27 cellular contexts compared by ENCODE assay signal in the genomic region with DNA sequence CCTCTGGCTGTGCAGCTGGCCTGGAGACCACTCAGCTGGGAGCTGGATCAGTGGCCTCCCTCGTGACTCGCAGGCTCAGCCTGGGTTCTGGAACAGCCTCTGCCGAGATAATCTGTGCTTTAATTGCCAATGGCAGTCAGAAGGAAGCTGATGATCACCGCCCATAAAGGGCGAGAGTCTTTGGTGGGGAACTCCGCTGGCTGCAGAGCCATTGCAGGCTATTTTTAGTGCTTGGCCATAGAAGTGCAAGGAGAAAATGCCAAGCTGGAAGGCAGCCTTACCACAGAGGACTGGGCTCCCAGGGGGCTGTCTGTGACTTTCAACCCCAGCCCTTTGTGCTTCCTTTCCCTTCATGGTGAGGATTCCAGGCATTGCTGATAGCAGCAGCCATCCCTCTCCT.
DNase-seq lines count a peak whose midpoint lies in the region; ATAC-seq and TF ChIP-seq lines count a peak whose summit lies in the region.
"Had no signal": no experiment of that assay in that cellular context is flagged by ENCODE, and none has a peak within 500 bp of the region (broad histone marks: within the 10 kb centered on the region; RNA-seq: fewer than 3 reads in every experiment).

No MANE protein-coding gene starts in this region.

- no peak overlapping the region for H3K4me2 ChIP-seq in neural progenitor cell

- H3K27me3 ChIP-seq in cardiac muscle cell (no peaks in the 10 kb centered on the region), neural progenitor cell (no peaks in the 10 kb centered on the region)
- H3K27me3 ChIP-seq: foreskin keratinocyte, SJSA1 had no signal

- ATAC-seq in activated CD4-positive, alpha-beta T cell treated with anti-CD3 and anti-CD28 coated beads for 36 hours = no peak
- ATAC-seq: activated CD8-positive, alpha-beta memory T cell treated with anti-CD3 and anti-CD28 coated beads, Interleukin-2, amount 10 ng/mL, durations not matched to agents 7 days and 5 days; activated T-helper 17 cell treated with anti-CD3 and anti-CD28 coated beads, Interleukin-2, amount 50 U/mL, for 72 hours; foreskin keratinocyte; natural killer cell treated with Interleukin-12 subunit alpha and Interleukin-12 subunit beta and Interleukin-15 and Interleukin-18, amount 100 ng/mL, for 72 hours; T-helper 17 cell had no signal

- H3K4me3 ChIP-seq in cardiac muscle cell (no peak overlapping the region), neural progenitor cell (no peak overlapping the region)
- H3K4me3 ChIP-seq: SJSA1, spleen had no signal

- peak; percentile 2 for DNase-seq in NCI-H2227 (lab: John Stamatoyannopoulos, UW; ENCODE audit: unreplicated experiment)
- no peak for DNase-seq in NCI-H2227 treated with DMSO at 0.1 percent for 48 hours (lab: John Stamatoyannopoulos, UW)
- DNase-seq in cardiac muscle cell (ENCODE audit: low read depth in 1 of 2, low spot score in 1 of 2) = peak; percentile 45 to 46
- no peak for DNase-seq in neural progenitor cell (ENCODE audit: low spot score)
- no peak for DNase-seq in pons (ENCODE audit: low spot score)
- DNase-seq in activated T-helper 1 cell treated with anti-CD3 and anti-CD28 coated beads, Interleukin-12 subunit alpha, Interleukin-12 subunit beta, Interleukin-2, Interleukin-4 antibody, amounts not matched to agents 30 ng/mL and 10 ng/mL and 1 ng/mL, durations not matched to agents 14 hours and 24 hours and 36 hours (ENCODE audit: low spot score) = no peak
- DNase-seq in activated CD4-positive, alpha-beta T cell treated with anti-CD3 and anti-CD28 coated beads for 36 hours = no peak
- DNase-seq in SIG-M5 (lab: John Stamatoyannopoulos, UW) = no peak
- DNase-seq: activated CD4-positive, alpha-beta T cell treated with anti-CD3 and anti-CD28 coated beads, Interleukin-2, amount 10 ng/mL, durations not matched to agents 24 days and 14 days; activated CD8-positive, alpha-beta memory T cell treated with anti-CD3 and anti-CD28 coated beads, Interleukin-2, amount 10 ng/mL, durations not matched to agents 7 days and 5 days; activated naive CD8-positive, alpha-beta T cell treated with anti-CD3 and anti-CD28 coated beads for 36 hours; Calu3; foreskin keratinocyte; mesenchymal stem cell; NCI-H1694; NCI-H82; spleen; stimulated activated CD4-positive, alpha-beta T cell treated with anti-CD3 and anti-CD28 coated beads, Interleukin-4, amount 100 ng/mL, for 24 hours; T-helper 17 cell; trophoblast cell had no signal

- no peak overlapping the region for H3K4me3 Mint-ChIP-seq in neural progenitor cell
- H3K4me3 Mint-ChIP-seq in activated T-helper 1 cell treated with anti-CD3 and anti-CD28 coated beads, Interleukin-12 subunit alpha, Interleukin-12 subunit beta, Interleukin-2, Interleukin-4 antibody, amounts not matched to agents 30 ng/mL and 10 ng/mL and 1 ng/mL, durations not matched to agents 14 hours and 24 hours and 36 hours = no peak overlapping the region
- H3K4me3 Mint-ChIP-seq in activated CD4-positive, alpha-beta T cell treated with anti-CD3 and anti-CD28 coated beads for 36 hours = no peak overlapping the region
- H3K4me3 Mint-ChIP-seq: activated CD4-positive, alpha-beta T cell treated with anti-CD3 and anti-CD28 coated beads, Interleukin-2, amount 10 ng/mL, durations not matched to agents 24 days and 14 days; activated CD8-positive, alpha-beta memory T cell treated with anti-CD3 and anti-CD28 coated beads, Interleukin-2, amount 10 ng/mL, durations not matched to agents 7 days and 5 days; activated naive CD8-positive, alpha-beta T cell treated with anti-CD3 and anti-CD28 coated beads for 36 hours; activated T-helper 17 cell treated with anti-CD3 and anti-CD28 coated beads, Interleukin-2, amount 50 U/mL, for 72 hours; B cell; natural killer cell treated with Interleukin-12 subunit alpha and Interleukin-12 subunit beta and Interleukin-15 and Interleukin-18, amount 100 ng/mL, for 72 hours; stimulated activated naive CD8-positive, alpha-beta T cell treated with anti-CD3 and anti-CD28 coated beads, Interleukin-15, Interleukin-2, amounts not matched to agents 100 ng/mL and 50 ng/mL, for 24 hours; T-helper 17 cell had no signal

- peaks cover 6% of the 10 kb centered on the region for H3K9me3 Mint-ChIP-seq in neural progenitor cell
- H3K9me3 Mint-ChIP-seq in activated T-helper 1 cell treated with anti-CD3 and anti-CD28 coated beads, Interleukin-12 subunit alpha, Interleukin-12 subunit beta, Interleukin-2, Interleukin-4 antibody, amounts not matched to agents 30 ng/mL and 10 ng/mL and 1 ng/mL, durations not matched to agents 14 hours and 24 hours and 36 hours = no peaks in the 10 kb centered on the region
- no peaks in the 10 kb centered on the region for H3K9me3 Mint-ChIP-seq in activated CD4-positive, alpha-beta T cell treated with anti-CD3 and anti-CD28 coated beads for 36 hours (ENCODE audit: low read depth)
- H3K9me3 Mint-ChIP-seq: activated CD4-positive, alpha-beta T cell treated with anti-CD3 and anti-CD28 coated beads, Interleukin-2, amount 10 ng/mL, durations not matched to agents 24 days and 14 days; activated naive CD8-positive, alpha-beta T cell treated with anti-CD3 and anti-CD28 coated beads for 36 hours; activated T-helper 17 cell treated with anti-CD3 and anti-CD28 coated beads, Interleukin-2, amount 50 U/mL, for 72 hours; stimulated activated naive CD8-positive, alpha-beta T cell treated with anti-CD3 and anti-CD28 coated beads, Interleukin-15, Interleukin-2, amounts not matched to agents 100 ng/mL and 50 ng/mL, for 24 hours had no signal

- intact Hi-C loops in activated T-helper 1 cell treated with anti-CD3 and anti-CD28 coated beads, Interleukin-12 subunit alpha, Interleukin-12 subunit beta, Interleukin-2, Interleukin-4 antibody, amounts not matched to agents 30 ng/mL and 10 ng/mL and 1 ng/mL, durations not matched to agents 14 hours and 24 hours and 36 hours (cut with micrococcal nuclease) = no loop called here
- intact Hi-C loops in activated CD4-positive, alpha-beta T cell treated with anti-CD3 and anti-CD28 coated beads for 36 hours (cut with DNase I, micrococcal nuclease) = no loop called here

- peaks cover 17% of the 10 kb centered on the region for H3K4me1 ChIP-seq in cardiac muscle cell (ENCODE audit: low read depth)
- no peaks in the 10 kb centered on the region for H3K4me1 ChIP-seq in neural progenitor cell
- H3K4me1 ChIP-seq: SJSA1, spleen had no signal

- TF ChIP-seq CTCF in cardiac muscle cell (IDR thresholded peaks at IDR 0.05; ENCODE audit: low read depth, low read length) = no peak
- no peak for TF ChIP-seq CTCF in neural progenitor cell (IDR thresholded peaks at IDR 0.05)

- no peak overlapping the region for H3K9ac ChIP-seq in neural progenitor cell

- no peaks in the 10 kb centered on the region for H3K79me2 ChIP-seq in neural progenitor cell (ENCODE audit: low read depth)

- H3K27ac ChIP-seq in cardiac muscle cell = no peak overlapping the region
- H3K27ac ChIP-seq in neural progenitor cell = no peak overlapping the region
- H3K27ac ChIP-seq: 22Rv1, foreskin keratinocyte, SJSA1, spleen had no signal

- no peaks in the 10 kb centered on the region for H4K20me1 ChIP-seq in neural progenitor cell (ENCODE audit: low read depth)

- CTCF ChIA-PET in activated CD4-positive, alpha-beta T cell treated with anti-CD3 and anti-CD28 coated beads for 36 hours (lab: Charles Lee) = no interaction called here

- H3K9me3 ChIP-seq in cardiac muscle cell (ENCODE audit: low read depth) = no peaks in the 10 kb centered on the region
- H3K9me3 ChIP-seq in neural progenitor cell (ENCODE audit: low read depth) = no peaks in the 10 kb centered on the region
- H3K9me3 ChIP-seq: SJSA1 had no signal

- H3K27me3 Mint-ChIP-seq in neural progenitor cell (ENCODE audit: insufficient read depth, low read depth) = peaks cover 7% of the 10 kb centered on the region
- no peaks in the 10 kb centered on the region for H3K27me3 Mint-ChIP-seq in activated T-helper 1 cell treated with anti-CD3 and anti-CD28 coated beads, Interleukin-12 subunit alpha, Interleukin-12 subunit beta, Interleukin-2, Interleukin-4 antibody, amounts not matched to agents 30 ng/mL and 10 ng/mL and 1 ng/mL, durations not matched to agents 14 hours and 24 hours and 36 hours (ENCODE audit: insufficient read depth)
- H3K27me3 Mint-ChIP-seq in activated CD4-positive, alpha-beta T cell treated with anti-CD3 and anti-CD28 coated beads for 36 hours = no peaks in the 10 kb centered on the region
- H3K27me3 Mint-ChIP-seq: activated CD4-positive, alpha-beta T cell treated with anti-CD3 and anti-CD28 coated beads, Interleukin-2, amount 10 ng/mL, durations not matched to agents 24 days and 14 days; activated CD8-positive, alpha-beta memory T cell treated with anti-CD3 and anti-CD28 coated beads, Interleukin-2, amount 10 ng/mL, durations not matched to agents 7 days and 5 days; natural killer cell treated with Interleukin-12 subunit alpha and Interleukin-12 subunit beta and Interleukin-15 and Interleukin-18, amount 100 ng/mL, for 72 hours; progenitor cell of endocrine pancreas; T-helper 17 cell had no signal

- H3F3A ChIP-seq in neural progenitor cell (ENCODE audit: low read depth) = no peaks in the 10 kb centered on the region

- no peaks in the 10 kb centered on the region for H3K36me3 Mint-ChIP-seq in neural progenitor cell
- H3K36me3 Mint-ChIP-seq in activated T-helper 1 cell treated with anti-CD3 and anti-CD28 coated beads, Interleukin-12 subunit alpha, Interleukin-12 subunit beta, Interleukin-2, Interleukin-4 antibody, amounts not matched to agents 30 ng/mL and 10 ng/mL and 1 ng/mL, durations not matched to agents 14 hours and 24 hours and 36 hours (ENCODE audit: low read depth) = no peaks in the 10 kb centered on the region
- no peaks in the 10 kb centered on the region for H3K36me3 Mint-ChIP-seq in activated CD4-positive, alpha-beta T cell treated with anti-CD3 and anti-CD28 coated beads for 36 hours (ENCODE audit: low read depth)
- H3K36me3 Mint-ChIP-seq: activated CD8-positive, alpha-beta memory T cell treated with anti-CD3 and anti-CD28 coated beads, Interleukin-2, amount 10 ng/mL, durations not matched to agents 7 days and 5 days; activated naive CD8-positive, alpha-beta T cell treated with anti-CD3 and anti-CD28 coated beads for 36 hours; natural killer cell treated with Interleukin-12 subunit alpha and Interleukin-12 subunit beta and Interleukin-15 and Interleukin-18, amount 100 ng/mL, for 72 hours had no signal

- H2AFZ ChIP-seq in neural progenitor cell (replicated peaks) = peak overlapping the region; percentile 35

- H3K27ac Mint-ChIP-seq in neural progenitor cell = no peak overlapping the region
- H3K27ac Mint-ChIP-seq in activated T-helper 1 cell treated with anti-CD3 and anti-CD28 coated beads, Interleukin-12 subunit alpha, Interleukin-12 subunit beta, Interleukin-2, Interleukin-4 antibody, amounts not matched to agents 30 ng/mL and 10 ng/mL and 1 ng/mL, durations not matched to agents 14 hours and 24 hours and 36 hours = no peak overlapping the region
- no peak overlapping the region for H3K27ac Mint-ChIP-seq in activated CD4-positive, alpha-beta T cell treated with anti-CD3 and anti-CD28 coated beads for 36 hours
- H3K27ac Mint-ChIP-seq: activated CD4-positive, alpha-beta T cell treated with anti-CD3 and anti-CD28 coated beads, Interleukin-2, amount 10 ng/mL, durations not matched to agents 24 days and 14 days; activated CD8-positive, alpha-beta memory T cell treated with anti-CD3 and anti-CD28 coated beads, Interleukin-2, amount 10 ng/mL, durations not matched to agents 7 days and 5 days; activated naive CD8-positive, alpha-beta T cell treated with anti-CD3 and anti-CD28 coated beads for 36 hours; activated T-helper 17 cell treated with anti-CD3 and anti-CD28 coated beads, Interleukin-2, amount 50 U/mL, for 72 hours; B cell; natural killer cell treated with Interleukin-12 subunit alpha and Interleukin-12 subunit beta and Interleukin-15 and Interleukin-18, amount 100 ng/mL, for 72 hours; progenitor cell of endocrine pancreas; stimulated activated naive CD8-positive, alpha-beta T cell treated with anti-CD3 and anti-CD28 coated beads, Interleukin-15, Interleukin-2, amounts not matched to agents 100 ng/mL and 50 ng/mL, for 24 hours; T-helper 17 cell had no signal

- H3K4me1 Mint-ChIP-seq in neural progenitor cell = peaks cover 5% of the 10 kb centered on the region
- H3K4me1 Mint-ChIP-seq in activated T-helper 1 cell treated with anti-CD3 and anti-CD28 coated beads, Interleukin-12 subunit alpha, Interleukin-12 subunit beta, Interleukin-2, Interleukin-4 antibody, amounts not matched to agents 30 ng/mL and 10 ng/mL and 1 ng/mL, durations not matched to agents 14 hours and 24 hours and 36 hours (ENCODE audit: low read depth) = no peaks in the 10 kb centered on the region
- no peaks in the 10 kb centered on the region for H3K4me1 Mint-ChIP-seq in activated CD4-positive, alpha-beta T cell treated with anti-CD3 and anti-CD28 coated beads for 36 hours
- H3K4me1 Mint-ChIP-seq: activated CD4-positive, alpha-beta T cell treated with anti-CD3 and anti-CD28 coated beads, Interleukin-2, amount 10 ng/mL, durations not matched to agents 24 days and 14 days; activated CD8-positive, alpha-beta memory T cell treated with anti-CD3 and anti-CD28 coated beads, Interleukin-2, amount 10 ng/mL, durations not matched to agents 7 days and 5 days; activated naive CD8-positive, alpha-beta T cell treated with anti-CD3 and anti-CD28 coated beads for 36 hours; activated T-helper 17 cell treated with anti-CD3 and anti-CD28 coated beads, Interleukin-2, amount 50 U/mL, for 72 hours; B cell; T-helper 17 cell had no signal

- POLR2A ChIA-PET in activated CD4-positive, alpha-beta T cell treated with anti-CD3 and anti-CD28 coated beads for 36 hours (lab: Charles Lee) = no interaction called here

- no peaks in the 10 kb centered on the region for H3K36me3 ChIP-seq in cardiac muscle cell
- H3K36me3 ChIP-seq in neural progenitor cell = no peaks in the 10 kb centered on the region
- H3K36me3 ChIP-seq: SJSA1, spleen had no signal

Comparison
In these comparisons a context has a peak if more than half of its experiments do, and no peak if none do; other contexts are left out.
1. DNase-seq: peak in NCI-H2227 (single experiment) and cardiac muscle cell (2 of 2); none in NCI-H2227 treated with DMSO at 0.1 percent for 48 hours (single experiment), neural progenitor cell (single experiment), pons (single experiment), activated T-helper 1 cell treated with anti-CD3 and anti-CD28 coated beads, Interleukin-12 subunit alpha, Interleukin-12 subunit beta, Interleukin-2, Interleukin-4 antibody, amounts not matched to agents 30 ng/mL and 10 ng/mL and 1 ng/mL, durations not matched to agents 14 hours and 24 hours and 36 hours (single experiment), activated CD4-positive, alpha-beta T cell treated with anti-CD3 and anti-CD28 coated beads for 36 hours (single experiment) and SIG-M5 (single experiment).